In genomic region chr22:27792452-27793165, GRCh38 we compare ENCODE assay signal across 1 cellular context.
TF ChIP-seq lines count a peak whose summit lies in the region.

No MANE protein-coding gene starts in this region.

TF ChIP-seq in WTC11, 78 proteins besides CTCF, POLR2A, EP300 and RAD21 (continued from another document):
- TF ChIP-seq ZNF532 (CRISPR knock-in tag; IDR thresholded peaks at IDR 0.05; ENCODE audit: borderline replicate concordance) (no peak), USF2 (CRISPR knock-in tag; IDR thresholded peaks at IDR 0.05) (no peak), RELA (CRISPR knock-in tag; IDR thresholded peaks at IDR 0.05; ENCODE audit: borderline replicate concordance) (no peak), ZNF281 (CRISPR knock-in tag; IDR thresholded peaks at IDR 0.05) (no peak), FOXP4 (CRISPR knock-in tag; IDR thresholded peaks at IDR 0.05) (no peak), ZBTB21 (CRISPR knock-in tag; IDR thresholded peaks at IDR 0.05; ENCODE audit: borderline replicate concordance) (no peak)
